ENCODE assay signal across 8 cellular contexts in genomic region chr14:67674139-67674479, GRCh38. TPM values are rescaled to one million over a fixed set of nuclear protein-coding genes. Genes with fewer than 3 reads are reported as not detected.
A peak's percentile ranks its signal among the peaks of the same experiment; 100 is the strongest.
DNase-seq lines count a peak whose midpoint lies in the region; ATAC-seq and TF ChIP-seq lines count a peak whose summit lies in the region.

No MANE protein-coding gene starts in this region.

- peak overlapping the region; percentile 98 for H3K4me2 ChIP-seq in PC-9

- H3K4me3 Mint-ChIP-seq in natural killer cell: peak overlapping the region; percentile 93

- peak overlapping the region; percentile 94 for H2AFZ ChIP-seq in PC-9

- CTCF ChIA-PET in PC-9 (lab: Charles Lee): interaction anchor here (2.0 kb wide), 1 partner anchor 29 kb away, joined by 5 read pairs; no protein-coding TSS in a partner anchor

- peaks cover 57% of the 10 kb centered on the region for H3K79me2 ChIP-seq in PC-9 (ENCODE audit: low read depth)

- H4K20me1 ChIP-seq in PC-9 (ENCODE audit: insufficient read depth): peaks cover 45% of the 10 kb centered on the region

- peak overlapping the region; percentile 87 for H3K4me3 ChIP-seq in PC-9
- H3K4me3 ChIP-seq in fibroblast of the aortic adventitia (ENCODE audit: low read depth, low read length): peak overlapping the region; percentile 89
- peak overlapping the region; percentile 82 to 96 for H3K4me3 ChIP-seq in testis

- H3K36me3 Mint-ChIP-seq in natural killer cell: no peaks in the 10 kb centered on the region

- POLR2A ChIA-PET in PC-9 (lab: Charles Lee; ENCODE audit: unreplicated experiment): no interaction called here

- DNase-seq in DMS53 treated with DMSO at 0.1 percent for 48 hours (lab: John Stamatoyannopoulos, UW; ENCODE audit: unreplicated experiment) (peak; percentile 11), HuH-7.5 (ENCODE audit: low spot score) (peak; percentile 66), PC-9 (peak; percentile 63 to 80), fibroblast of the aortic adventitia (ENCODE audit: low read depth) (peak; percentile 30), natural killer cell (peak; percentile 46), testis (peak; percentile 86)
- DNase-seq in activated effector memory CD4-positive, alpha-beta T cell treated with Interleukin-2 at 50 U/mL for 16 hours: peak; percentile 33

- H3K36me3 ChIP-seq in PC-9 (ENCODE audit: low read depth) (peaks cover 26% of the 10 kb centered on the region), testis (ENCODE audit: low read depth, missing control alignments) (no peaks in the 10 kb centered on the region)

- ATAC-seq in GM21576 (IDR thresholded peaks at IDR 0.05; ENCODE audit: unreplicated experiment) (peak; percentile 41), natural killer cell (peak; percentile 45 to 59 (median 52))

- H3K9me2 ChIP-seq in PC-9 (ENCODE audit: insufficient read depth): no peaks in the 10 kb centered on the region

- TF ChIP-seq CTCF in PC-9 (conservative IDR thresholded peaks at IDR 0.05) (peak; percentile 55), fibroblast of the aortic adventitia (IDR thresholded peaks at IDR 0.05; ENCODE audit: insufficient read depth, low read length) (peak; percentile 26), natural killer cell (IDR thresholded peaks at IDR 0.05) (no peak), testis (IDR thresholded peaks at IDR 0.05) (peak in 1 of 3 experiments; percentile 17)

- H3K27me3 ChIP-seq in PC-9 (ENCODE audit: insufficient read depth, low read depth): no peaks in the 10 kb centered on the region
- no peaks in the 10 kb centered on the region for H3K27me3 ChIP-seq in testis

- H3K27ac ChIP-seq in PC-9: peak overlapping the region; percentile 79
- peak overlapping the region; percentile 97 to 100 for H3K27ac ChIP-seq in testis

- peaks cover 35 to 43% of the 10 kb centered on the region in 2 donors for H3K4me1 Mint-ChIP-seq in natural killer cell

- WGBS in testis, 2 donors: 0 to 1% methylated on average over 19 to 25 of the region's 25 CpGs

- no peaks in the 10 kb centered on the region for H3K27me3 Mint-ChIP-seq in natural killer cell (ENCODE audit: low read depth in 2 of 2)

- H3F3A ChIP-seq in PC-9 (ENCODE audit: insufficient read depth, low read depth): peaks cover 31% of the 10 kb centered on the region

- H3K27ac Mint-ChIP-seq in natural killer cell: peak overlapping the region; percentile 85 to 89

- no peak for TF ChIP-seq POLR2A in testis (IDR thresholded peaks at IDR 0.05)

- H3K4me1 ChIP-seq in PC-9 (replicated peaks; ENCODE audit: insufficient read depth): peaks cover 17% of the 10 kb centered on the region
- H3K4me1 ChIP-seq in testis: peaks cover 17% of the 10 kb centered on the region

- intact Hi-C loops in PC-9 (cut with micrococcal nuclease; ENCODE audit: unreplicated experiment): loop anchor here (1.0 kb wide), 1 partner anchor 21 kb away; the partner anchor contains the start of gene RDH11
- intact Hi-C loops in natural killer cell (cut with micrococcal nuclease): loop anchor here (1.0 kb wide), 2 partner anchors 21 to 74 kb away; partner anchors contain the start of genes PIGH and RDH11
- intact Hi-C loops in testis (cut with DNase I; ENCODE audit: low total_unique reads): no loop called here

- no peaks in the 10 kb centered on the region for H3K9me3 Mint-ChIP-seq in natural killer cell

- H3K9me3 ChIP-seq in PC-9 (ENCODE audit: insufficient read depth, low read depth) (no peaks in the 10 kb centered on the region), testis (no peaks in the 10 kb centered on the region)

- no TSS peak for BruUV-seq in PC-9 (replicated peaks; lab: Mats Ljungman, UMichigan)

RNA-seq across cellular contexts. Expression of gene VTI1B, which starts 0.3 kb away (rescaled TPM):
- total RNA-seq in PC-9 (2021) (131 and 148 TPM in 2 replicates), fibroblast of the aortic adventitia (ENCODE audit: low replicate concordance) (48.5 and 69.0 TPM in 2 replicates), natural killer cell (10 to 100 TPM; 47.5 to 77.1 (median 57.9) TPM), testis (10 to 100 TPM; 65.0 to 72.7 TPM)
- polyA plus RNA-seq in testis (ENCODE audit: insufficient read depth, low read depth, low replicate concordance): 143 TPM

RNA-seq across cellular contexts. Expression of gene RDH11, which starts 21.5 kb away (rescaled TPM):
- 73.2 and 97.0 TPM in 2 replicates for total RNA-seq in PC-9 (2021)
- 78.9 and 110 TPM in 2 replicates for total RNA-seq in fibroblast of the aortic adventitia (ENCODE audit: low replicate concordance)
- total RNA-seq in natural killer cell: 10 to 100 TPM; 26.5 to 37.4 (median 33.6) TPM
- 10 to 100 TPM; 82.4 to 87.5 TPM for total RNA-seq in testis
- polyA plus RNA-seq in testis (ENCODE audit: insufficient read depth, low read depth, low replicate concordance): 63.2 TPM

RNA-seq across cellular contexts. Expression of gene RDH12, which starts 27.6 kb away (rescaled TPM):
- total RNA-seq in PC-9 (2021) (not detected in 2 replicates), fibroblast of the aortic adventitia (ENCODE audit: low replicate concordance) (0.82 TPM in 1 of 2 replicates, not detected in the other), natural killer cell (not detected), testis (under 1 TPM; 0.37 to 0.63 TPM)
- 0.40 TPM for polyA plus RNA-seq in testis (ENCODE audit: insufficient read depth, low read depth, low replicate concordance)

RNA-seq across cellular contexts. Expression of gene ARG2, which starts 54.4 kb away (rescaled TPM):
- total RNA-seq in PC-9 (2021): 8.6 and 10.2 TPM in 2 replicates
- total RNA-seq in fibroblast of the aortic adventitia (ENCODE audit: low replicate concordance): 0.74 and 7.0 TPM in 2 replicates
- total RNA-seq in natural killer cell: 1 to 10 TPM; 1.2 to 7.4 (median 1.4) TPM
- 1 to 10 TPM; 3.8 to 5.1 TPM for total RNA-seq in testis
- polyA plus RNA-seq in testis (ENCODE audit: insufficient read depth, low read depth, low replicate concordance): 5.3 TPM

Comparison
In these comparisons a context has a peak if more than half of its experiments do, and no peak if none do; other contexts are left out.
1. Peak in every context shown above with its lines: DNase-seq, ATAC-seq, H3K4me3 ChIP-seq and H3K27ac ChIP-seq.
2. DNase-seq: peak in every context shown above with its lines; median percentile 86 in testis; 72 in PC-9; 66 in HuH-7.5; 46 in natural killer cell; 33 in activated effector memory CD4-positive, alpha-beta T cell treated with Interleukin-2 at 50 U/mL for 16 hours; 30 in fibroblast of the aortic adventitia; 11 in DMS53 treated with DMSO at 0.1 percent for 48 hours.